Comparison of ENCODE assay signal across 1 cellular context in the genomic region with DNA sequence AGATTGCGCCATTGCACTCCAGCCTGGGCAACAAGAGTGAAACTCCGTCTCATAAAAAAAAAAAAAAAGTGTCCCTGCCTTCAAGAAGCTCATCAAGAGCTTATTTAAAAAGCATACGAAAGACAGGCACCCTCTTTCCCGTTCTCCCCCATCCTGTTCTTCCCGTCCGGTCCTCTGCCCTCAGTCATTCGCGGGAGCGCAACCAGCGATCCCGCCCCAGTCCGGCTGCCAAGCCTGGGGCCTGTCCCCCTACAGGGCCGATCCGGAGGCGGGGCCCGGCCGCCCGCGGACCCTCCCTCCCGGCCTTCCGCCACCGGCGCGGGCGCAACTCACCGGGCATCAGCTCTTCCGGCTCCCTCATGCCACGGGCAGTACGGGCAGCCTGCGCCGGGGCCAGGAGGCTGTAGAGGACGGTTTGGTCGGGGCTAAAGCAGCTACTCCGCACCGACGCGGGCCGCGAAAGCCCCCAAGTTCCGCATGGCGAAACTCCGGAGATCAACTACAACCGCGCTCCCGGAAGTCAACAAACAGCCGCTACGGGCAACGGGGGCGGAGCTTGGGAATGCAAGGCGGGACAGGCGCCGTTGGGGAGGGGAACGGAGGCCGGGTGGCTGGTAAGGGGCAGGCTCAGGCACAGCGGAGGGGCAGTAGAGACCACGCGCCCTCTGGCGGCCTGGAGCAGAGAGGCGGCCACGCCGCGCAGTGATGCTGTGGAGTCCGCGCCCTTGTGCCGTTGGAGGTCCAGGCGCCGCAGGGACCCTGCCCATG.
TF ChIP-seq lines count a peak whose summit lies in the region.

RPGR (minus strand) TSS at position 503 of the 768 bp plus-strand sequence; CDS start at position 361, 142 bp downstream.

TF ChIP-seq in GM12878, 131 proteins besides CTCF, POLR2A, EP300 and RAD21 (continued from another document and continues in another):
- TF ChIP-seq FOXM1 (IDR thresholded peaks at IDR 0.05; ENCODE audit: low read depth, low read length) (no peak), CEBPZ (IDR thresholded peaks at IDR 0.05; ENCODE audit: low read depth, low read length) (no peak), IKZF2 (IDR thresholded peaks at IDR 0.05) (no peak), MEF2B (IDR thresholded peaks at IDR 0.05; ENCODE audit: partially characterized antibody, poor library complexity, severe bottlenecking) (no peak), ZNF384 (IDR thresholded peaks at IDR 0.05; ENCODE audit: borderline replicate concordance, low read depth, low read length) (peak; percentile 48; the same call in 1 of the 2 replicates), BMI1 (IDR thresholded peaks at IDR 0.05; ENCODE audit: borderline replicate concordance) (peak; percentile 75; the same call in 1 of the 2 replicates), ESRRA (IDR thresholded peaks at IDR 0.05; ENCODE audit: low read length) (no peak), E2F8 (IDR thresholded peaks at IDR 0.05; ENCODE audit: low read depth, partially characterized antibody) (no peak), STAT3 (IDR thresholded peaks at IDR 0.05; ENCODE audit: low read depth, low read length) (no peak), MEF2A (IDR thresholded peaks at IDR 0.05; ENCODE audit: insufficient read depth, low read depth, low read length) (0 out of 2 replicates have a peak, but pooled peaks have one; percentile 35), TCF3 (IDR thresholded peaks at IDR 0.05; ENCODE audit: borderline replicate concordance, insufficient read depth, low read depth, low read length) (no peak), RCOR1 (conservative IDR thresholded peaks at IDR 0.05; ENCODE audit: low read depth, low read length) (no peak), KAT2A (conservative IDR thresholded peaks at IDR 0.05; ENCODE audit: control insufficient read depth, low read depth, low read length) (no peak), EGR1 (IDR thresholded peaks at IDR 0.05; ENCODE audit: borderline replicate concordance in 1 of 2, low read depth in 2 of 2, low read length in 2 of 2) (no peak), TCF12 (IDR thresholded peaks at IDR 0.05; ENCODE audit: low read depth, low read length) (no peak), HDGF (IDR thresholded peaks at IDR 0.05) (0 out of 2 replicates have a peak, but pooled peaks have one; percentile 13), GATAD2B (conservative IDR thresholded peaks at IDR 0.05; ENCODE audit: low read depth) (peak; percentile 73), HSF1 (IDR thresholded peaks at IDR 0.05; ENCODE audit: low read depth, low read length) (no peak), PBX3 (IDR thresholded peaks at IDR 0.05; ENCODE audit: insufficient replicate concordance, low read depth, low read length) (no peak), CEBPB (IDR thresholded peaks at IDR 0.05; ENCODE audit: borderline replicate concordance in 1 of 2, low read depth in 2 of 2, low read length in 2 of 2) (no peak), POU2F2 (IDR thresholded peaks at IDR 0.05; ENCODE audit: borderline replicate concordance, low read depth, low read length) (no peak), LARP7 (IDR thresholded peaks at IDR 0.05) (no peak), RFX5 (IDR thresholded peaks at IDR 0.05; ENCODE audit: low read depth, low read length) (no peak), SP1 (IDR thresholded peaks at IDR 0.05; ENCODE audit: low read depth, low read length) (peak; percentile 53), IRF4 (IDR thresholded peaks at IDR 0.05; ENCODE audit: low read depth, low read length) (no peak), SREBF1 (IDR thresholded peaks at IDR 0.05; ENCODE audit: low read length) (no peak), E4F1 (IDR thresholded peaks at IDR 0.05; ENCODE audit: borderline replicate concordance, partially characterized antibody) (no peak), SMAD1 (IDR thresholded peaks at IDR 0.05; ENCODE audit: low read depth, partially characterized antibody) (no peak), SIN3A (IDR thresholded peaks at IDR 0.05; ENCODE audit: low read depth, low read length) (0 out of 2 replicates have a peak, but pooled peaks have one; percentile 48), MXI1 (IDR thresholded peaks at IDR 0.05; ENCODE audit: low read depth, low read length) (peak; percentile 91), SIX5 (IDR thresholded peaks at IDR 0.05; ENCODE audit: low read depth, low read length, severe bottlenecking) (no peak), ZNF274 (IDR thresholded peaks at IDR 0.05; ENCODE audit: insufficient read depth, insufficient read length) (no peak)
- TF ChIP-seq, protein P1, sequence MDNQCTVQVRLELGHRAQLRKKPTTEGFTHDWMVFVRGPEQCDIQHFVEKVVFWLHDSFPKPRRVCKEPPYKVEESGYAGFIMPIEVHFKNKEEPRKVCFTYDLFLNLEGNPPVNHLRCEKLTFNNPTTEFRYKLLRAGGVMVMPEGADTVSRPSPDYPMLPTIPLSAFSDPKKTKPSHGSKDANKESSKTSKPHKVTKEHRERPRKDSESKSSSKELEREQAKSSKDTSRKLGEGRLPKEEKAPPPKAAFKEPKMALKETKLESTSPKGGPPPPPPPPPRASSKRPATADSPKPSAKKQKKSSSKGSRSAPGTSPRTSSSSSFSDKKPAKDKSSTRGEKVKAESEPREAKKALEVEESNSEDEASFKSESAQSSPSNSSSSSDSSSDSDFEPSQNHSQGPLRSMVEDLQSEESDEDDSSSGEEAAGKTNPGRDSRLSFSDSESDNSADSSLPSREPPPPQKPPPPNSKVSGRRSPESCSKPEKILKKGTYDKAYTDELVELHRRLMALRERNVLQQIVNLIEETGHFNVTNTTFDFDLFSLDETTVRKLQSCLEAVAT (IDR thresholded peaks at IDR 0.05): no peak
- TF ChIP-seq, protein P2, sequence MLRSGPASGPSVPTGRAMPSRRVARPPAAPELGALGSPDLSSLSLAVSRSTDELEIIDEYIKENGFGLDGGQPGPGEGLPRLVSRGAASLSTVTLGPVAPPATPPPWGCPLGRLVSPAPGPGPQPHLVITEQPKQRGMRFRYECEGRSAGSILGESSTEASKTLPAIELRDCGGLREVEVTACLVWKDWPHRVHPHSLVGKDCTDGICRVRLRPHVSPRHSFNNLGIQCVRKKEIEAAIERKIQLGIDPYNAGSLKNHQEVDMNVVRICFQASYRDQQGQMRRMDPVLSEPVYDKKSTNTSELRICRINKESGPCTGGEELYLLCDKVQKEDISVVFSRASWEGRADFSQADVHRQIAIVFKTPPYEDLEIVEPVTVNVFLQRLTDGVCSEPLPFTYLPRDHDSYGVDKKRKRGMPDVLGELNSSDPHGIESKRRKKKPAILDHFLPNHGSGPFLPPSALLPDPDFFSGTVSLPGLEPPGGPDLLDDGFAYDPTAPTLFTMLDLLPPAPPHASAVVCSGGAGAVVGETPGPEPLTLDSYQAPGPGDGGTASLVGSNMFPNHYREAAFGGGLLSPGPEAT (IDR thresholded peaks at IDR 0.05; ENCODE audit: low read depth): peak; percentile 36; the same call in 1 of the 2 replicates
